Comparison of ENCODE assay signal across 22 cellular contexts in the genomic region with DNA sequence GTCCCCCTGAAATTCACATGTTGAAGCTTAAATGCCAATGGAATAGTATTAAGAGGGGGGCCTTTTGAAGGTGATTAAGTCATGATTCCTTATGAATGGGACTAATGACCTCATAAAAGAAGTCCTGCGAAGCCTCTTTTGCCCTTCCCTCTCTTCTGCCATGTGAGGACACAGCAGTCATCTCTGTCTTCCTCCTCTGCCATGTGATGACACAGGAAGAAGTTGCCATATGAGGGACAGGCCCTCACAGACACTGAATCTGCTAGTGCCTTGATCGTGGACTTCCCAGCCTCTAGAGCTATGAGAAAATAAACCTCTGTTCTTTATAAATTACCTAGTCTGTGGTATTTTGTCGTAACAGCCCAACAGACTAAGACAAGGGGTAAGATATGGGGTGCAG.
"Had no signal": no experiment of that assay in that cellular context is flagged by ENCODE, and none has a peak within 500 bp of the region (broad histone marks: within the 10 kb centered on the region; RNA-seq: fewer than 3 reads in every experiment).

No MANE protein-coding gene starts in this region.

- ATAC-seq: T-cell had no signal

- H3K27me3 ChIP-seq: brain microvascular endothelial cell, right atrium auricular region, suprapubic skin, upper lobe of left lung had no signal

- H3K27me3 Mint-ChIP-seq: activated naive CD4-positive, alpha-beta T cell treated with anti-CD3 and anti-CD28 coated beads, Interleukin-2, amount 50 U/mL, for 24 hours; central memory CD8-positive, alpha-beta T cell; T-cell had no signal

- H3K4me3 Mint-ChIP-seq: activated naive CD4-positive, alpha-beta T cell treated with anti-CD3 and anti-CD28 coated beads, Interleukin-2, amount 50 U/mL, for 24 hours; central memory CD8-positive, alpha-beta T cell; nephron progenitor cell; T-cell had no signal

- H3K27ac ChIP-seq: brain microvascular endothelial cell, right atrium auricular region, SK-N-MC, suprapubic skin, upper lobe of left lung had no signal

- H3K36me3 ChIP-seq: brain microvascular endothelial cell, right atrium auricular region, suprapubic skin, upper lobe of left lung had no signal

- H3K9me3 Mint-ChIP-seq: central memory CD8-positive, alpha-beta T cell had no signal

- DNase-seq: activated CD4-positive, alpha-beta T cell treated with anti-CD3 and anti-CD28 coated beads, Interleukin-2, amount 50 U/mL, for 48 hours; activated CD4-positive, CD25-positive, alpha-beta regulatory T cell treated with anti-CD3 and anti-CD28 coated beads, Interleukin-2, amount 50 U/mL, for 72 hours; amygdala; brain microvascular endothelial cell; cortex of kidney; effector CD8-positive, alpha-beta T cell; foreskin fibroblast; hippocampal formation; mesendoderm; nephron progenitor cell; stimulated activated CD4-positive, alpha-beta T cell treated with anti-CD3 and anti-CD28 coated beads, Interleukin-2, amount 100 ng/mL, for 48 hours; stimulated activated naive CD4-positive, alpha-beta T cell treated with Interleukin-2 at 50 U/mL for 16 hours; T-cell; T1000; upper lobe of left lung had no signal

- H3K4me3 ChIP-seq: right atrium auricular region, SK-N-MC, suprapubic skin, upper lobe of left lung had no signal

- H3K27ac Mint-ChIP-seq: activated naive CD4-positive, alpha-beta T cell treated with anti-CD3 and anti-CD28 coated beads, Interleukin-2, amount 50 U/mL, for 24 hours; activated T-helper 2 cell treated with anti-CD3 and anti-CD28 coated beads, Interferon-gamma antibody, Interleukin-2, Interleukin-4, amounts not matched to agents 10 μg/mL and 5 μg/mL and 100 μg/mL, durations not matched to agents 14 hours and 24 hours and 36 hours; nephron progenitor cell; progenitor cell of endocrine pancreas had no signal
